Comparison of ENCODE assay signal across 2 cellular contexts in genomic region chr20:39762716-39763115, GRCh38.
TF ChIP-seq lines count a peak whose summit lies in the region.

No MANE protein-coding gene starts in this region.

TF ChIP-seq in GM23338, 12 proteins besides CTCF, POLR2A, EP300 and RAD21 (continued from another document):
- TF ChIP-seq JUNB (IDR thresholded peaks at IDR 0.05; ENCODE audit: unreplicated experiment) = no peak

TF ChIP-seq in WTC11, 78 proteins besides CTCF, POLR2A, EP300 and RAD21 (continued from another document):
- TF ChIP-seq SMAD4 (CRISPR knock-in tag; IDR thresholded peaks at IDR 0.05) (no peak), HMGA2 (CRISPR knock-in tag; IDR thresholded peaks at IDR 0.05) (no peak), ELF4 (CRISPR knock-in tag; IDR thresholded peaks at IDR 0.05; ENCODE audit: low read depth) (no peak), TP53 (CRISPR knock-in tag; IDR thresholded peaks at IDR 0.05) (no peak), ZNF532 (CRISPR knock-in tag; IDR thresholded peaks at IDR 0.05; ENCODE audit: borderline replicate concordance) (no peak), NR2C2 (CRISPR knock-in tag; IDR thresholded peaks at IDR 0.05) (no peak), ZNF138 (CRISPR knock-in tag; conservative IDR thresholded peaks at IDR 0.05) (no peak), ZNF281 (CRISPR knock-in tag; IDR thresholded peaks at IDR 0.05) (no peak), USF1 (CRISPR knock-in tag; IDR thresholded peaks at IDR 0.05) (no peak), ZNF317 (CRISPR knock-in tag; IDR thresholded peaks at IDR 0.05; ENCODE audit: borderline replicate concordance, low read depth) (no peak)
